In the genomic region with DNA sequence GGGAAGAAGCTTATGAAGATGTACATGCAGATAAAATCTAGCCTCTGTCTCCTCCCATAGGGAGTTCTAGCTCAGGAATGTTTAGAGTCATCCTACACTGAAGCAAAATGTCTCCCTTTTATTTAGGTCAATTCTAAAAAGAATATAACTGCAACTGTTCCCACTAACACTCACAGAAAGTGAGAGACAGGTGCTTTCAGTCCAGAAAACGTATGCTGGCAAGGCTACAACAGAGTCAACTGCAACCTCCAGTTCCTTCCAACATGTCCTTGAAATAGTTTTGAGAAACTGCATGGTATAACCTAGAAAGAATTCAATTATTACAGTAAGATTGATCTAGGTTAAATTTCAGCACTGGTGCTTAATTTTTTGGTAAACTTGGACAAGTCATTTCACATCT, we compare ENCODE assay signal across 23 cellular contexts. TPM values are rescaled to one million over a fixed set of nuclear protein-coding genes. Genes with fewer than 3 reads are reported as not detected.
DNase-seq lines count a peak whose midpoint lies in the region; ATAC-seq and TF ChIP-seq lines count a peak whose summit lies in the region.
"Had no signal": no experiment of that assay in that cellular context is flagged by ENCODE, and none has a peak within 500 bp of the region (broad histone marks: within the 10 kb centered on the region; RNA-seq: fewer than 3 reads in every experiment).

No MANE protein-coding gene starts in this region.

- H3K9me2 ChIP-seq in MM.1S (replicated peaks; ENCODE audit: insufficient read depth, low read length), result no peaks in the 10 kb centered on the region
- H3K9me2 ChIP-seq in PC-3 (replicated peaks; ENCODE audit: low read length), result no peaks in the 10 kb centered on the region

- intact Hi-C loops in PC-3 (cut with micrococcal nuclease), result no loop called here

- H3K9me3 Mint-ChIP-seq in activated naive CD4-positive, alpha-beta T cell treated with anti-CD3 and anti-CD28 coated beads, Interleukin-2, amount 50 U/mL, for 72 hours, result peaks cover 15 to 24% of the 10 kb centered on the region in 2 donors

- peak overlapping the region; percentile 7; the same call in 1 of the 2 replicates for H3K9ac ChIP-seq in MM.1S (ENCODE audit: low read length)
- no peak overlapping the region for H3K9ac ChIP-seq in PC-3 (ENCODE audit: low read length)
- H3K9ac ChIP-seq: BLaER1 had no signal

- POLR2A ChIA-PET in PC-3 (lab: Charles Lee; ENCODE audit: unreplicated experiment), result interaction anchor here (0.6 kb wide), 1 partner anchor 146 kb away, joined by 4 read pairs; no protein-coding TSS in a partner anchor

- H4K20me1 ChIP-seq in MM.1S (ENCODE audit: insufficient read depth, low read length) (no peaks in the 10 kb centered on the region), PC-3 (ENCODE audit: low read length) (no peaks in the 10 kb centered on the region)
- H4K20me1 ChIP-seq: BLaER1 had no signal

- H3K36me3 ChIP-seq in MM.1S (replicated peaks; ENCODE audit: insufficient read depth, low read length) (no peaks in the 10 kb centered on the region), PC-3 (ENCODE audit: low read depth, low read length) (no peaks in the 10 kb centered on the region)
- H3K36me3 ChIP-seq: BE2C, BLaER1 had no signal

- no peaks in the 10 kb centered on the region for H3K36me3 Mint-ChIP-seq in activated naive CD4-positive, alpha-beta T cell treated with anti-CD3 and anti-CD28 coated beads, Interleukin-2, amount 50 U/mL, for 72 hours
- H3K36me3 Mint-ChIP-seq: CD14-positive monocyte; CD4-positive, alpha-beta memory T cell; CD4-positive, CD25-positive, alpha-beta regulatory T cell; CD8-positive, alpha-beta memory T cell had no signal

- TF ChIP-seq CTCF in MM.1S (IDR thresholded peaks at IDR 0.05; ENCODE audit: low read length), result no peak
- TF ChIP-seq CTCF in PC-3 (conservative IDR thresholded peaks at IDR 0.05; ENCODE audit: low read depth, low read length), result no peak

- H3K4me3 ChIP-seq in MM.1S (ENCODE audit: low read length) (no peak overlapping the region), PC-3 (ENCODE audit: low read length) (no peak overlapping the region)
- H3K4me3 ChIP-seq: A549, BLaER1 had no signal

- no peaks in the 10 kb centered on the region for H3K79me2 ChIP-seq in MM.1S (ENCODE audit: low read length)
- no peaks in the 10 kb centered on the region for H3K79me2 ChIP-seq in PC-3 (ENCODE audit: low read length)

- H3K9me3 ChIP-seq in MM.1S (replicated peaks; ENCODE audit: insufficient read depth, low read length) (no peaks in the 10 kb centered on the region), PC-3 (ENCODE audit: low read length) (no peaks in the 10 kb centered on the region)
- H3K9me3 ChIP-seq: A549, BE2C, BLaER1 had no signal

- no TSS peak for BruUV-seq in PC-3 (replicated peaks; lab: Mats Ljungman, UMichigan)

- H2AFZ ChIP-seq in MM.1S (ENCODE audit: low read length), result peak overlapping the region; percentile 16; the same call in 1 of the 2 replicates
- H2AFZ ChIP-seq in PC-3 (ENCODE audit: low read length), result no peak overlapping the region

- H3K4me2 ChIP-seq in MM.1S (ENCODE audit: low read depth, low read length), result peak overlapping the region; percentile 30
- no peak overlapping the region for H3K4me2 ChIP-seq in PC-3 (ENCODE audit: low read length)
- H3K4me2 ChIP-seq: A549, BLaER1 had no signal

- H3K27me3 ChIP-seq in MM.1S (replicated peaks; ENCODE audit: insufficient read depth, low read length) (no peaks in the 10 kb centered on the region), PC-3 (ENCODE audit: low read length) (no peaks in the 10 kb centered on the region)
- H3K27me3 ChIP-seq: BE2C, BLaER1 had no signal

- ATAC-seq in GM21526 (IDR thresholded peaks at IDR 0.05; ENCODE audit: low FRiP score, unreplicated experiment) (peak; percentile 58), PC-3 (peak; percentile 42; the same call in 1 of the 2 replicates)
- ATAC-seq in activated naive CD4-positive, alpha-beta T cell treated with anti-CD3 and anti-CD28 coated beads, Interleukin-2, amount 50 U/mL, for 72 hours, result no peak
- ATAC-seq: A549 had no signal

- H3F3A ChIP-seq in MM.1S (ENCODE audit: insufficient read depth, low read length), result peaks cover 11% of the 10 kb centered on the region; the same call in 1 of the 2 replicates
- no peaks in the 10 kb centered on the region for H3F3A ChIP-seq in PC-3 (ENCODE audit: low read length, unreplicated experiment)

- DNase-seq in AG08395 (ENCODE audit: low spot score) (peak; percentile 2), MM.1S (peak; percentile 54), PC-3 (no peak), NCI-H524 treated with DMSO at 0.1 percent for 48 hours (lab: John Stamatoyannopoulos, UW) (no peak), KG1 (lab: John Stamatoyannopoulos, UW) (no peak)
- DNase-seq in activated naive CD4-positive, alpha-beta T cell treated with anti-CD3 and anti-CD28 coated beads, Interleukin-2, amount 50 U/mL, for 72 hours (ENCODE audit: low spot score in 2 of 2), result no peak
- DNase-seq: BE2C; C1 segment of cervical spinal cord; CD4-positive, alpha-beta memory T cell; CD4-positive, CD25-positive, alpha-beta regulatory T cell; CD8-positive, alpha-beta memory T cell; COR-L47; DMS 273 treated with DMSO at 0.1 percent for 48 hours; DMS153; DMS79; DND-41; GF-D8 had no signal

- peak overlapping the region; percentile 57; the same call in 1 of the 2 replicates for H3K27ac ChIP-seq in MM.1S (ENCODE audit: low read length)
- H3K27ac ChIP-seq in PC-3 (ENCODE audit: low read length), result no peak overlapping the region
- H3K27ac ChIP-seq: 22Rv1, A549, BLaER1 had no signal

- no peak overlapping the region for H3K27ac Mint-ChIP-seq in activated naive CD4-positive, alpha-beta T cell treated with anti-CD3 and anti-CD28 coated beads, Interleukin-2, amount 50 U/mL, for 72 hours
- H3K27ac Mint-ChIP-seq: CD14-positive monocyte; CD4-positive, alpha-beta memory T cell; CD4-positive, CD25-positive, alpha-beta regulatory T cell; CD8-positive, alpha-beta memory T cell had no signal

- CTCF ChIA-PET in PC-3 (lab: Charles Lee), result no interaction called here

- H3K4me1 ChIP-seq in MM.1S (ENCODE audit: low read length) (peaks cover 30% of the 10 kb centered on the region), PC-3 (ENCODE audit: insufficient read depth, low read length) (no peaks in the 10 kb centered on the region)
- H3K4me1 ChIP-seq: A549, BE2C, BLaER1 had no signal

RNA-seq across cellular contexts. Expression of a gene that starts 46.8 kb away (rescaled TPM):
- 0.17 and 0.33 TPM in 2 replicates for total RNA-seq in PC-3 (2014; rRNA removed)
- not detected for total RNA-seq in activated naive CD4-positive, alpha-beta T cell treated with anti-CD3 and anti-CD28 coated beads, Interleukin-2, amount 50 U/mL, for 72 hours
- total RNA-seq: CD4-positive, alpha-beta memory T cell; CD4-positive, CD25-positive, alpha-beta regulatory T cell; CD8-positive, alpha-beta memory T cell; Daoy had no signal

Comparison
In these comparisons a context has a peak if more than half of its experiments do, and no peak if none do; other contexts are left out.
1. DNase-seq: peak in AG08395 (single experiment) and MM.1S (single experiment); none in PC-3 (single experiment), NCI-H524 treated with DMSO at 0.1 percent for 48 hours (single experiment), activated naive CD4-positive, alpha-beta T cell treated with anti-CD3 and anti-CD28 coated beads, Interleukin-2, amount 50 U/mL, for 72 hours (0 of 2) and KG1 (single experiment).
2. ATAC-seq: peak in GM21526 (single experiment) and PC-3 (single experiment); none in activated naive CD4-positive, alpha-beta T cell treated with anti-CD3 and anti-CD28 coated beads, Interleukin-2, amount 50 U/mL, for 72 hours (0 of 2).